In genomic region chr12:54596526-54596946, GRCh38 we compare ENCODE assay signal across 8 cellular contexts. TPM values are rescaled to one million over a fixed set of nuclear protein-coding genes. Genes with fewer than 3 reads are reported as not detected.
DNase-seq lines count a peak whose midpoint lies in the region; ATAC-seq, FAIRE-seq and TF ChIP-seq lines count a peak whose summit lies in the region.

No MANE protein-coding gene starts in this region.

- H3K4me3 ChIP-seq in right atrium auricular region: no peak overlapping the region

- FAIRE-seq in D721Med (lab: Jason Lieb, UNC) (no peak), HTR-8/SVneo (lab: Jason Lieb, UNC) (no peak)

- DNase-seq in D721Med (ENCODE audit: insufficient read length, low spot score) (no peak), HTR-8/SVneo (ENCODE audit: insufficient read length, low spot score) (peak; percentile 60), amniotic stem cell (lab: John Stamatoyannopoulos, UW) (peak; percentile 32), right atrium auricular region (ENCODE audit: low spot score) (peak; percentile 61), sciatic nerve (ENCODE audit: low spot score) (peak; percentile 87)

- intact Hi-C loops in sciatic nerve (cut with DNase I): no loop called here

- TF ChIP-seq CTCF in D721Med (IDR thresholded peaks at IDR 0.05; ENCODE audit: insufficient read depth, missing control alignments) (peak; percentile 72), right atrium auricular region (IDR thresholded peaks at IDR 0.05) (peak; percentile 75 to 84)

- no peaks in the 10 kb centered on the region for H3K9me3 ChIP-seq in right atrium auricular region

- no peaks in the 10 kb centered on the region for H3K27me3 ChIP-seq in right atrium auricular region

- no peaks in the 10 kb centered on the region for H3K4me1 ChIP-seq in right atrium auricular region

- no peak overlapping the region for H3K27ac ChIP-seq in right atrium auricular region

- no peaks in the 10 kb centered on the region for H3K36me3 ChIP-seq in right atrium auricular region

- ATAC-seq in SK-N-SH treated with all-trans-retinoic acid at 6 μM for 48 hours (peak; percentile 93), sciatic nerve (peak; percentile 77), HG03521 (IDR thresholded peaks at IDR 0.05; ENCODE audit: unreplicated experiment) (no peak), GM18519 (IDR thresholded peaks at IDR 0.05; ENCODE audit: low FRiP score, unreplicated experiment) (no peak)

TF ChIP-seq in SK-N-SH treated with all-trans-retinoic acid at 6 μM for 48 hours, 23 proteins besides CTCF, POLR2A, EP300 and RAD21:
- TF ChIP-seq BACH2 (CRISPR knock-in tag; IDR thresholded peaks at IDR 0.05; ENCODE audit: borderline replicate concordance) (no peak), CSRNP3 (CRISPR knock-in tag; IDR thresholded peaks at IDR 0.05) (no peak), OSR1 (CRISPR knock-in tag; IDR thresholded peaks at IDR 0.05) (no peak), CSDC2 (CRISPR knock-in tag; IDR thresholded peaks at IDR 0.05) (no peak), TCF4 (CRISPR knock-in tag; IDR thresholded peaks at IDR 0.05; ENCODE audit: borderline replicate concordance) (no peak), ISL1 (CRISPR knock-in tag; IDR thresholded peaks at IDR 0.05) (no peak), ZNF70 (CRISPR knock-in tag; IDR thresholded peaks at IDR 0.05) (no peak), PPARA (CRISPR knock-in tag; IDR thresholded peaks at IDR 0.05; ENCODE audit: borderline replicate concordance) (no peak), ZC3H10 (CRISPR knock-in tag; IDR thresholded peaks at IDR 0.05) (no peak), PATZ1 (CRISPR knock-in tag; IDR thresholded peaks at IDR 0.05; ENCODE audit: borderline replicate concordance) (no peak), ZNF8 (CRISPR knock-in tag; IDR thresholded peaks at IDR 0.05) (no peak)

RNA-seq across cellular contexts. Expression of gene PPP1R1A, which starts 8.1 kb away (rescaled TPM):
- total RNA-seq in right atrium auricular region: 100 to 1,000 TPM; 104 to 111 TPM
- 21.4 TPM for total RNA-seq in sciatic nerve

RNA-seq across cellular contexts. Expression of gene LACRT, which starts 38.2 kb away (rescaled TPM):
- total RNA-seq in right atrium auricular region (not detected), sciatic nerve (not detected)

RNA-seq across cellular contexts. Expression of gene PDE1B, which starts 47.1 kb away (rescaled TPM):
- total RNA-seq in right atrium auricular region (1 to 10 TPM; 1.7 to 4.8 TPM), sciatic nerve (4.5 TPM)

RNA-seq across cellular contexts. Expression of gene DCD, which starts 51.6 kb away (rescaled TPM):
- total RNA-seq in right atrium auricular region (not detected), sciatic nerve (not detected)

Comparison
In these comparisons a context has a peak if more than half of its experiments do, and no peak if none do; other contexts are left out.
1. ATAC-seq: peak in SK-N-SH treated with all-trans-retinoic acid at 6 μM for 48 hours (single experiment) and sciatic nerve (single experiment); none in HG03521 (single experiment) and GM18519 (single experiment).